In the genomic region with DNA sequence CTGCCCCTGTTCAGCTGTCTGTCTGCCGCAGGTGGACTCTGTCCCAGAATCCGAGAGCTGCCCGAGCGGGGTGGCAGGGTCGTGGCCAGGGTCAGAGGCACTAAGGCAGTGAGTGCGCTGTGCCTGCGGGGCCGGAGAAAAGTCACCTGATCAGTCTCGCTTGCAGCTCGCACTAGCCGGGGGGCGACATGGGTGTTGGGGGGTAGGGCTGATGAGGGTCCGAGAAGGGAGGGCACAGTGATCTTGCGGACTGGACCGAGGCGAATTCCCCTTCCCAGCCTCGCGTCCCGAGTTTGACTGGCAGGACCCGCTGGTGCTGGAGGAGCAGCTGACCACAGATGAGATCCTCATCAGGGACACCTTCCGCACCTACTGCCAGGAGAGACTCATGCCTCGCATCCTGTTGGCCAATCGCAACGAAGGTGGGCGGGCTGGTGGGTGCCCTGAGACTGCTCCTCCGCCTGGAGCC, we compare ENCODE assay signal across 9 cellular contexts. TPM values are rescaled to one million over a fixed set of nuclear protein-coding genes. Genes with fewer than 3 reads are reported as not detected.
DNase-seq lines count a peak whose midpoint lies in the region; ATAC-seq and TF ChIP-seq lines count a peak whose summit lies in the region.
"Had no signal": no experiment of that assay in that cellular context is flagged by ENCODE, and none has a peak within 500 bp of the region (broad histone marks: within the 10 kb centered on the region; RNA-seq: fewer than 3 reads in every experiment).

No MANE protein-coding gene starts in this region.

- ATAC-seq in GM18520 (IDR thresholded peaks at IDR 0.05; ENCODE audit: unreplicated experiment), result no peak
- ATAC-seq in GM18505 (IDR thresholded peaks at IDR 0.05; ENCODE audit: unreplicated experiment), result no peak

- H3K4me3 ChIP-seq in H7 (ENCODE audit: insufficient read depth, low read depth, low read length) (peak overlapping the region; percentile 88), skeletal muscle tissue (ENCODE audit: low read length in 3 of 3) (peak overlapping the region; percentile 93 to 97 (median 96))

- TF ChIP-seq POLR2A in GM18505 (IDR thresholded peaks at IDR 0.05; ENCODE audit: borderline replicate concordance, extremely low read depth, insufficient read depth, insufficient read length), result no peak

- peak overlapping the region; percentile 56; the same call in 1 of the 2 replicates for H3K27ac ChIP-seq in VCaP
- peak overlapping the region; percentile 78 for H3K27ac ChIP-seq in skeletal muscle tissue (ENCODE audit: low read depth, low read length)

- peaks cover 11% of the 10 kb centered on the region for H3K27me3 ChIP-seq in H7 (ENCODE audit: control insufficient read depth, insufficient read depth, low read length)
- peaks cover 0 to 4% (median 0%) of the 10 kb centered on the region in 3 donors for H3K27me3 ChIP-seq in skeletal muscle tissue (ENCODE audit: control insufficient read depth in 3 of 3, insufficient read depth in 3 of 3, low read length in 3 of 3)

- DNase-seq in H7 (peak; percentile 75), glomerular visceral epithelial cell (ENCODE audit: extremely low spot score) (peak; percentile 18), GM13976 (ENCODE audit: low spot score) (no peak), hypothalamus (lab: John Stamatoyannopoulos, UW) (no peak)

- H3K36me3 ChIP-seq in H7 (replicated peaks; ENCODE audit: control insufficient read depth, insufficient read depth, low read length), result peaks cover 11% of the 10 kb centered on the region
- H3K36me3 ChIP-seq in skeletal muscle tissue (ENCODE audit: control insufficient read depth in 3 of 3, insufficient read depth in 3 of 3, low read length in 3 of 3), result peaks cover 26 to 28% (median 27%) of the 10 kb centered on the region in 3 donors

- in situ Hi-C loops in GM13976 (cut with MboI; ENCODE audit: low sequenced_read_pairs, unreplicated experiment), result no loop called here

- H3K9me3 ChIP-seq in skeletal muscle tissue (ENCODE audit: control insufficient read depth in 3 of 3, low read length in 3 of 3), result no peaks in the 10 kb centered on the region

- peak overlapping the region; percentile 85 to 98 (median 91) for H3K9ac ChIP-seq in skeletal muscle tissue (ENCODE audit: low read depth in 1 of 3, low read length in 3 of 3)

- peaks cover 14 to 18% (median 17%) of the 10 kb centered on the region in 3 donors for H3K4me1 ChIP-seq in skeletal muscle tissue (ENCODE audit: control insufficient read depth in 3 of 3, insufficient read depth in 3 of 3, low read length in 3 of 3)

- TF ChIP-seq CTCF in VCaP (conservative IDR thresholded peaks at IDR 0.05) (no peak), GM13976 (IDR thresholded peaks at IDR 0.05; ENCODE audit: borderline replicate concordance, control extremely low read depth, extremely low read depth, insufficient read depth, missing control alignments) (no peak)

RNA-seq across cellular contexts. Expression of gene GCDH, which starts 0.6 kb away (rescaled TPM):
- total RNA-seq in H7 (2014; rRNA removed; shearing (Covaris generic)), result 42.3 and 59.4 TPM in 2 replicates
- 39.7 TPM for total RNA-seq in skeletal muscle tissue

RNA-seq across cellular contexts. Expression of gene KLF1, which starts 4.6 kb away (rescaled TPM):
- total RNA-seq in H7 (2014; rRNA removed; shearing (Covaris generic)), result 0.37 and 0.76 TPM in 2 replicates
- 2.1 TPM for total RNA-seq in skeletal muscle tissue
- total RNA-seq: lung microvascular endothelial cell had no signal

RNA-seq across cellular contexts. Expression of gene DNASE2, which starts 10.3 kb away (rescaled TPM):
- 15.3 and 16.8 TPM in 2 replicates for total RNA-seq in H7 (2014; rRNA removed; shearing (Covaris generic))
- 10.4 TPM for total RNA-seq in skeletal muscle tissue

RNA-seq across cellular contexts. Expression of gene SYCE2, which starts 27.5 kb away (rescaled TPM):
- 0.24 and 2.0 TPM in 2 replicates for total RNA-seq in H7 (2014; rRNA removed; shearing (Covaris generic))
- total RNA-seq in skeletal muscle tissue, result not detected

RNA-seq across cellular contexts. Expression of gene FARSA, which starts 41.9 kb away (rescaled TPM):
- total RNA-seq in H7 (2014; rRNA removed; shearing (Covaris generic)), result 93.0 and 117 TPM in 2 replicates
- total RNA-seq in skeletal muscle tissue, result 49.1 TPM

Comparison
In these comparisons a context has a peak if more than half of its experiments do, and no peak if none do; other contexts are left out.
1. DNase-seq: peak in H7 (single experiment) and glomerular visceral epithelial cell (single experiment); none in GM13976 (single experiment) and hypothalamus (0 of 51).